In genomic region chr2:48346124-48346536, GRCh38 we compare ENCODE assay signal across 11 cellular contexts. TPM values are rescaled to one million over a fixed set of nuclear protein-coding genes. Genes with fewer than 3 reads are reported as not detected.
DNase-seq lines count a peak whose midpoint lies in the region; ATAC-seq and FAIRE-seq lines count a peak whose summit lies in the region.
"Had no signal": no experiment of that assay in that cellular context is flagged by ENCODE, and none has a peak within 500 bp of the region (broad histone marks: within the 10 kb centered on the region; RNA-seq: fewer than 3 reads in every experiment).

No MANE protein-coding gene starts in this region.

- H3K4me3 ChIP-seq in ACC112 (ENCODE audit: low read depth, low read length) (peak overlapping the region; percentile 56), mesodermal cell (ENCODE audit: extremely low read depth, insufficient read depth, low read length, poor library complexity, severe bottlenecking) (no peak overlapping the region)
- H3K4me3 ChIP-seq: PC-9 had no signal

- H3K36me3 ChIP-seq in ACC112 (ENCODE audit: insufficient read depth, low read length) (peaks cover 17% of the 10 kb centered on the region), mesodermal cell (ENCODE audit: control insufficient read depth, insufficient read depth, low read length) (peaks cover 42% of the 10 kb centered on the region)

- FAIRE-seq in frontal cortex (lab: Jason Lieb, UNC): no peak

- ATAC-seq in effector memory CD8-positive, alpha-beta T cell (replicated peaks): no peak
- ATAC-seq: activated naive CD4-positive, alpha-beta T cell treated with anti-CD3 and anti-CD28 coated beads, Interleukin-2, amount 50 U/mL, for 72 hours had no signal

- H3K27me3 ChIP-seq in ACC112 (ENCODE audit: insufficient read depth, low read length): no peaks in the 10 kb centered on the region

- intact Hi-C loops in activated T-helper 1 cell treated with anti-CD3 and anti-CD28 coated beads, Interleukin-12 subunit alpha, Interleukin-12 subunit beta, Interleukin-2, Interleukin-4 antibody, amounts not matched to agents 30 ng/mL and 10 ng/mL and 1 ng/mL, durations not matched to agents 14 hours and 24 hours and 36 hours (cut with micrococcal nuclease): no loop called here

- peaks cover 35% of the 10 kb centered on the region for H3K36me3 Mint-ChIP-seq in effector memory CD8-positive, alpha-beta T cell (ENCODE audit: insufficient read depth)
- peaks cover 30% of the 10 kb centered on the region for H3K36me3 Mint-ChIP-seq in activated T-helper 1 cell treated with anti-CD3 and anti-CD28 coated beads, Interleukin-12 subunit alpha, Interleukin-12 subunit beta, Interleukin-2, Interleukin-4 antibody, amounts not matched to agents 30 ng/mL and 10 ng/mL and 1 ng/mL, durations not matched to agents 14 hours and 24 hours and 36 hours (ENCODE audit: low read depth)

- H3K27ac ChIP-seq in ACC112 (ENCODE audit: low read depth, low read length): peak overlapping the region; percentile 96
- H3K27ac ChIP-seq in mesodermal cell (ENCODE audit: low read depth, low read length, severe bottlenecking): peak overlapping the region; percentile 71
- H3K27ac ChIP-seq: PC-9 had no signal

- H3K27me3 Mint-ChIP-seq in effector memory CD8-positive, alpha-beta T cell: no peaks in the 10 kb centered on the region
- no peaks in the 10 kb centered on the region for H3K27me3 Mint-ChIP-seq in activated T-helper 1 cell treated with anti-CD3 and anti-CD28 coated beads, Interleukin-12 subunit alpha, Interleukin-12 subunit beta, Interleukin-2, Interleukin-4 antibody, amounts not matched to agents 30 ng/mL and 10 ng/mL and 1 ng/mL, durations not matched to agents 14 hours and 24 hours and 36 hours (ENCODE audit: insufficient read depth)

- peak; percentile 92 for DNase-seq in M059J (ENCODE audit: low read depth)
- no peak for DNase-seq in effector memory CD8-positive, alpha-beta T cell
- no peak for DNase-seq in effector CD8-positive, alpha-beta T cell (lab: John Stamatoyannopoulos, UW)
- no peak for DNase-seq in activated T-helper 1 cell treated with anti-CD3 and anti-CD28 coated beads, Interleukin-12 subunit alpha, Interleukin-12 subunit beta, Interleukin-2, Interleukin-4 antibody, amounts not matched to agents 30 ng/mL and 10 ng/mL and 1 ng/mL, durations not matched to agents 14 hours and 24 hours and 36 hours (ENCODE audit: low spot score)
- DNase-seq in frontal cortex (ENCODE audit: low spot score in 2 of 2): no peak
- no peak for DNase-seq in NCI-H774 (lab: John Stamatoyannopoulos, UW)
- DNase-seq: PC-9 had no signal

- H3K4me1 ChIP-seq in ACC112 (ENCODE audit: control insufficient read depth, insufficient read depth, low read length, unreplicated experiment): peaks cover 43% of the 10 kb centered on the region
- peaks cover 8% of the 10 kb centered on the region for H3K4me1 ChIP-seq in mesodermal cell (ENCODE audit: control insufficient read depth, insufficient read depth, low read length, poor library complexity, severe bottlenecking)

- no peak overlapping the region for H2AFZ ChIP-seq in ACC112 (ENCODE audit: low read length, unreplicated experiment)
- H2AFZ ChIP-seq: PC-9 had no signal

- H3K4me1 Mint-ChIP-seq in effector memory CD8-positive, alpha-beta T cell (ENCODE audit: low read depth in 2 of 2): peaks cover 30 to 54% of the 10 kb centered on the region in 2 donors
- H3K4me1 Mint-ChIP-seq in activated T-helper 1 cell treated with anti-CD3 and anti-CD28 coated beads, Interleukin-12 subunit alpha, Interleukin-12 subunit beta, Interleukin-2, Interleukin-4 antibody, amounts not matched to agents 30 ng/mL and 10 ng/mL and 1 ng/mL, durations not matched to agents 14 hours and 24 hours and 36 hours (ENCODE audit: low read depth): peaks cover 62% of the 10 kb centered on the region

- peak overlapping the region; percentile 23 to 28 for H3K27ac Mint-ChIP-seq in effector memory CD8-positive, alpha-beta T cell
- no peak overlapping the region for H3K27ac Mint-ChIP-seq in activated T-helper 1 cell treated with anti-CD3 and anti-CD28 coated beads, Interleukin-12 subunit alpha, Interleukin-12 subunit beta, Interleukin-2, Interleukin-4 antibody, amounts not matched to agents 30 ng/mL and 10 ng/mL and 1 ng/mL, durations not matched to agents 14 hours and 24 hours and 36 hours

- H3K9me3 ChIP-seq in mesodermal cell (ENCODE audit: control insufficient read depth, low read length): peaks cover 34% of the 10 kb centered on the region

- WGBS in mesodermal cell (ENCODE audit: insufficient coverage in 2 of 2), 2 experiments: no CpG with 5 or more reads among the region's 2 CpGs

- H3K79me2 ChIP-seq in ACC112 (ENCODE audit: control insufficient read depth, insufficient read depth, low read length, unreplicated experiment): peaks cover 70% of the 10 kb centered on the region

- no peak overlapping the region for H3K4me3 Mint-ChIP-seq in effector memory CD8-positive, alpha-beta T cell
- no peak overlapping the region for H3K4me3 Mint-ChIP-seq in activated T-helper 1 cell treated with anti-CD3 and anti-CD28 coated beads, Interleukin-12 subunit alpha, Interleukin-12 subunit beta, Interleukin-2, Interleukin-4 antibody, amounts not matched to agents 30 ng/mL and 10 ng/mL and 1 ng/mL, durations not matched to agents 14 hours and 24 hours and 36 hours
- H3K4me3 Mint-ChIP-seq: neural crest cell had no signal

- H3K9me3 Mint-ChIP-seq in effector memory CD8-positive, alpha-beta T cell: no peaks in the 10 kb centered on the region
- peaks cover 21% of the 10 kb centered on the region for H3K9me3 Mint-ChIP-seq in activated T-helper 1 cell treated with anti-CD3 and anti-CD28 coated beads, Interleukin-12 subunit alpha, Interleukin-12 subunit beta, Interleukin-2, Interleukin-4 antibody, amounts not matched to agents 30 ng/mL and 10 ng/mL and 1 ng/mL, durations not matched to agents 14 hours and 24 hours and 36 hours

RNA-seq across cellular contexts. Expression of gene FOXN2, which starts 31.6 kb away (rescaled TPM):
- total RNA-seq in M059J (2014; rRNA removed; shearing (Covaris generic)): 14.0 and 25.8 TPM in 2 replicates
- polyA plus RNA-seq in mesodermal cell (2013, experiment 1 of 2): 14.0 TPM
- 11.9 TPM for polyA plus RNA-seq in mesodermal cell (2013, experiment 2 of 2)
- 55.7 TPM in 2 replicates for total RNA-seq in activated T-helper 1 cell treated with anti-CD3 and anti-CD28 coated beads, Interleukin-12 subunit alpha, Interleukin-12 subunit beta, Interleukin-2, Interleukin-4 antibody, amounts not matched to agents 30 ng/mL and 10 ng/mL and 1 ng/mL, durations not matched to agents 14 hours and 24 hours and 36 hours
- total RNA-seq in frontal cortex: 48.5 TPM
